Comparison of ENCODE assay signal across 10 cellular contexts in genomic region chr9:128898845-128899565, GRCh38. TPM values are rescaled to one million over a fixed set of nuclear protein-coding genes. Genes with fewer than 3 reads are reported as not detected.
DNase-seq lines count a peak whose midpoint lies in the region; ATAC-seq and TF ChIP-seq lines count a peak whose summit lies in the region.
"Had no signal": no experiment of that assay in that cellular context is flagged by ENCODE, and none has a peak within 500 bp of the region (broad histone marks: within the 10 kb centered on the region; RNA-seq: fewer than 3 reads in every experiment).

No MANE protein-coding gene starts in this region.

- no peaks in the 10 kb centered on the region for H3K27me3 ChIP-seq in layer of hippocampus (ENCODE audit: control insufficient read depth, insufficient read depth, low read length)
- no peaks in the 10 kb centered on the region for H3K27me3 ChIP-seq in stomach
- no peaks in the 10 kb centered on the region for H3K27me3 ChIP-seq in brain microvascular endothelial cell (replicated peaks)

- 77 to 87% (median 86%) methylated on average over 17 to 18 of the region's 18 CpGs for WGBS in stomach, 5 donors

- H3K36me3 ChIP-seq in stomach (peaks cover 31 to 54% (median 49%) of the 10 kb centered on the region in 4 donors), brain microvascular endothelial cell (replicated peaks) (peaks cover 24% of the 10 kb centered on the region)

- H3K9me3 Mint-ChIP-seq in activated CD4-positive, alpha-beta T cell treated with anti-CD3 and anti-CD28 coated beads for 36 hours (ENCODE audit: low read depth) = no peaks in the 10 kb centered on the region
- no peaks in the 10 kb centered on the region for H3K9me3 Mint-ChIP-seq in activated naive CD8-positive, alpha-beta T cell (ENCODE audit: low read depth)

- POLR2A ChIA-PET in activated CD4-positive, alpha-beta T cell treated with anti-CD3 and anti-CD28 coated beads for 36 hours (lab: Charles Lee) = no interaction called here

- in situ Hi-C loops in brain microvascular endothelial cell (cut with HindIII; ENCODE audit: low pct_ligation_motif_present, low sequenced_read_pairs) = no loop called here

- TF ChIP-seq POLR2A in stomach (IDR thresholded peaks at IDR 0.05) = no peak

- intact Hi-C loops in activated CD4-positive, alpha-beta T cell treated with anti-CD3 and anti-CD28 coated beads for 36 hours (cut with DNase I, micrococcal nuclease) = no loop called here
- intact Hi-C loops in stomach (cut with DNase I; ENCODE audit: low total_unique reads) (no loop called here), left colon (cut with DNase I, micrococcal nuclease) (no loop called here)

- peaks cover 84% of the 10 kb centered on the region for H3K4me1 Mint-ChIP-seq in activated CD4-positive, alpha-beta T cell treated with anti-CD3 and anti-CD28 coated beads for 36 hours
- H3K4me1 Mint-ChIP-seq in activated naive CD8-positive, alpha-beta T cell (ENCODE audit: low read depth) = peaks cover 81% of the 10 kb centered on the region

- TF ChIP-seq EP300 in stomach (IDR thresholded peaks at IDR 0.05) = no peak

- no peak for TF ChIP-seq CTCF in stomach (IDR thresholded peaks at IDR 0.05)
- no peak for TF ChIP-seq CTCF in brain microvascular endothelial cell (IDR thresholded peaks at IDR 0.05; ENCODE audit: low read depth, low read length, missing control alignments)

- no peaks in the 10 kb centered on the region for H3K9me3 ChIP-seq in stomach
- H3K9me3 ChIP-seq: A549 had no signal

- no peak for ATAC-seq in activated CD4-positive, alpha-beta T cell treated with anti-CD3 and anti-CD28 coated beads for 36 hours
- no peak for ATAC-seq in left colon

- H3K27ac Mint-ChIP-seq in activated CD4-positive, alpha-beta T cell treated with anti-CD3 and anti-CD28 coated beads for 36 hours = peak overlapping the region; percentile 98
- H3K27ac Mint-ChIP-seq in activated naive CD8-positive, alpha-beta T cell = peak overlapping the region; percentile 92

- H3K36me3 Mint-ChIP-seq in activated CD4-positive, alpha-beta T cell treated with anti-CD3 and anti-CD28 coated beads for 36 hours (ENCODE audit: low read depth) = peaks cover 12% of the 10 kb centered on the region
- H3K36me3 Mint-ChIP-seq in activated naive CD8-positive, alpha-beta T cell = peaks cover 5% of the 10 kb centered on the region

- peaks cover 22 to 63% (median 43%) of the 10 kb centered on the region in 4 donors for H3K4me1 ChIP-seq in stomach

- CTCF ChIA-PET in activated CD4-positive, alpha-beta T cell treated with anti-CD3 and anti-CD28 coated beads for 36 hours (lab: Charles Lee) = interaction anchor here (1.1 kb wide), 1 partner anchor 29 kb away, joined by 3 read pairs; no protein-coding TSS in a partner anchor

- H3K4me3 ChIP-seq in stomach = no peak overlapping the region
- no peak overlapping the region for H3K4me3 ChIP-seq in brain microvascular endothelial cell (ENCODE audit: low read depth, low read length)
- H3K4me3 ChIP-seq: A549 had no signal

- H3K27ac ChIP-seq in layer of hippocampus (ENCODE audit: low read depth, low read length) (peak overlapping the region; percentile 66), stomach (peak overlapping the region; percentile 15 to 63 (median 44)), brain microvascular endothelial cell (no peak overlapping the region)

- no peak for DNase-seq in activated CD4-positive, alpha-beta T cell treated with anti-CD3 and anti-CD28 coated beads for 36 hours
- no peak for DNase-seq in activated CD4-positive, alpha-beta T cell treated with anti-CD3 and anti-CD28 coated beads for 4 hours
- DNase-seq in stomach = no peak
- DNase-seq in NCI-H2196 (lab: John Stamatoyannopoulos, UW; ENCODE audit: unreplicated experiment) = no peak
- no peak for DNase-seq in left colon
- no peak for DNase-seq in brain microvascular endothelial cell
- DNase-seq: NCI-H1105 treated with DMSO at 0.1 percent for 48 hours had no signal

- peak overlapping the region; percentile 50 for H3K4me3 Mint-ChIP-seq in activated CD4-positive, alpha-beta T cell treated with anti-CD3 and anti-CD28 coated beads for 36 hours
- peak overlapping the region; percentile 64 for H3K4me3 Mint-ChIP-seq in activated naive CD8-positive, alpha-beta T cell

- no peaks in the 10 kb centered on the region for H3K27me3 Mint-ChIP-seq in activated CD4-positive, alpha-beta T cell treated with anti-CD3 and anti-CD28 coated beads for 36 hours
- no peaks in the 10 kb centered on the region for H3K27me3 Mint-ChIP-seq in activated naive CD8-positive, alpha-beta T cell

RNA-seq across cellular contexts. Expression of gene LRRC8A, which starts 17.1 kb away (rescaled TPM):
- total RNA-seq in activated CD4-positive, alpha-beta T cell treated with anti-CD3 and anti-CD28 coated beads for 36 hours = 10 to 100 TPM; 14.9 to 15.5 TPM
- 10 to 100 TPM; 14.7 to 63.7 (median 25.1) TPM for total RNA-seq in stomach
- 10 to 100 TPM; 11.2 to 22.7 (median 13.6) TPM for polyA plus RNA-seq in stomach
- total RNA-seq in left colon = 10 to 100 TPM; 21.8 to 38.3 TPM

RNA-seq across cellular contexts. Expression of gene KYAT1, which starts 17.3 kb away (rescaled TPM):
- total RNA-seq in activated CD4-positive, alpha-beta T cell treated with anti-CD3 and anti-CD28 coated beads for 36 hours = 10 to 100 TPM; 14.8 to 18.5 TPM
- total RNA-seq in stomach (10 to 100 TPM in 2 of 5 donors, 1 to 10 TPM in 2, under 1 TPM in 1; 0.58 to 25.7 (median 6.1) TPM), left colon (1 to 10 TPM; 2.1 TPM)
- polyA plus RNA-seq in stomach = 1 to 10 TPM; 4.8 to 7.5 (median 5.3) TPM

RNA-seq across cellular contexts. Expression of gene PHYHD1, which starts 21.8 kb away (rescaled TPM):
- under 1 TPM; 0.21 to 0.44 TPM for total RNA-seq in activated CD4-positive, alpha-beta T cell treated with anti-CD3 and anti-CD28 coated beads for 36 hours
- 10 to 100 TPM in 4 of 5 donors, 1 to 10 TPM in 1; 1.4 to 37.3 (median 13.8) TPM for total RNA-seq in stomach
- polyA plus RNA-seq in stomach = 10 to 100 TPM; 43.9 to 55.8 (median 49.1) TPM
- total RNA-seq in left colon = 1 to 10 TPM; 1.5 to 7.1 TPM
- polyA plus RNA-seq: A549 had no signal

RNA-seq across cellular contexts. Expression of gene DOLK, which starts 48.4 kb away (rescaled TPM):
- total RNA-seq in activated CD4-positive, alpha-beta T cell treated with anti-CD3 and anti-CD28 coated beads for 36 hours = 1 to 10 TPM; 4.8 to 5.0 TPM
- total RNA-seq in stomach (10 to 100 TPM in 1 of 5 donors, 1 to 10 TPM in 3, under 1 TPM in 1; 0.58 to 17.1 (median 9.4) TPM), left colon (10 to 100 TPM; 12.1 to 12.8 TPM)
- polyA plus RNA-seq in stomach = 1 to 10 TPM; 3.2 to 8.1 (median 6.2) TPM

RNA-seq across cellular contexts. Expression of gene NUP188, which starts 48.5 kb away (rescaled TPM):
- total RNA-seq in activated CD4-positive, alpha-beta T cell treated with anti-CD3 and anti-CD28 coated beads for 36 hours = 100 to 1,000 TPM; 102 to 124 TPM
- total RNA-seq in stomach (10 to 100 TPM; 26.3 to 79.9 (median 51.0) TPM), left colon (10 to 100 TPM; 19.6 to 23.6 TPM)
- 10 to 100 TPM in 1 of 3 donors, 1 to 10 TPM in 2; 4.4 to 10.1 (median 9.9) TPM for polyA plus RNA-seq in stomach
